ENCODE assay signal across 13 cellular contexts in genomic region chr4:139861471-139861870, GRCh38.
DNase-seq lines count a peak whose midpoint lies in the region; ATAC-seq and TF ChIP-seq lines count a peak whose summit lies in the region.
"Had no signal": no experiment of that assay in that cellular context is flagged by ENCODE, and none has a peak within 500 bp of the region (broad histone marks: within the 10 kb centered on the region; RNA-seq: fewer than 3 reads in every experiment).

No MANE protein-coding gene starts in this region.

- H3K4me1 ChIP-seq in upper lobe of right lung: peaks cover 7% of the 10 kb centered on the region
- H3K4me1 ChIP-seq in suprapubic skin: no peaks in the 10 kb centered on the region

- peaks cover 20 to 34% of the 10 kb centered on the region in 2 donors for H3K4me1 Mint-ChIP-seq in natural killer cell treated with Interleukin-12 subunit alpha and Interleukin-12 subunit beta and Interleukin-15 and Interleukin-18, amount 100 ng/mL, for 72 hours (ENCODE audit: low read depth in 2 of 2)
- H3K4me1 Mint-ChIP-seq in natural killer cell: peaks cover 16% of the 10 kb centered on the region in 2 donors
- H3K4me1 Mint-ChIP-seq in activated T-cell treated with anti-CD3 and anti-CD28 coated beads, Interleukin-2, amount 50 U/mL, for 24 hours (ENCODE audit: low read depth): peaks cover 36% of the 10 kb centered on the region

- H3K4me3 ChIP-seq in WERI-Rb-1 (ENCODE audit: low read depth, low read length) (no peak overlapping the region), upper lobe of right lung (no peak overlapping the region), suprapubic skin (no peak overlapping the region)

- H3K9me3 ChIP-seq in WERI-Rb-1 (ENCODE audit: severe bottlenecking): no peaks in the 10 kb centered on the region
- H3K9me3 ChIP-seq in upper lobe of right lung: no peaks in the 10 kb centered on the region
- no peaks in the 10 kb centered on the region for H3K9me3 ChIP-seq in suprapubic skin

- WGBS in suprapubic skin: 81% methylated on average over 4 of the region's 4 CpGs

- no peaks in the 10 kb centered on the region for H3K9me3 Mint-ChIP-seq in natural killer cell treated with Interleukin-12 subunit alpha and Interleukin-12 subunit beta and Interleukin-15 and Interleukin-18, amount 100 ng/mL, for 72 hours
- H3K9me3 Mint-ChIP-seq in natural killer cell: no peaks in the 10 kb centered on the region
- H3K9me3 Mint-ChIP-seq in activated T-cell treated with anti-CD3 and anti-CD28 coated beads, Interleukin-2, amount 50 U/mL, for 24 hours: no peaks in the 10 kb centered on the region
- H3K9me3 Mint-ChIP-seq: CD8-positive, alpha-beta T cell had no signal

- TF ChIP-seq CTCF in natural killer cell (IDR thresholded peaks at IDR 0.05) (no peak), WERI-Rb-1 (IDR thresholded peaks at IDR 0.05; ENCODE audit: low read depth, low read length) (peak; percentile 60), upper lobe of right lung (IDR thresholded peaks at IDR 0.05) (no peak), GM20000 (IDR thresholded peaks at IDR 0.05; ENCODE audit: extremely low read depth, missing control alignments) (no peak), suprapubic skin (IDR thresholded peaks at IDR 0.05) (no peak)

- no peaks in the 10 kb centered on the region for H3K36me3 ChIP-seq in WERI-Rb-1
- no peaks in the 10 kb centered on the region for H3K36me3 ChIP-seq in upper lobe of right lung
- no peaks in the 10 kb centered on the region for H3K36me3 ChIP-seq in suprapubic skin

- H3K4me3 Mint-ChIP-seq in natural killer cell treated with Interleukin-12 subunit alpha and Interleukin-12 subunit beta and Interleukin-15 and Interleukin-18, amount 100 ng/mL, for 72 hours: peak overlapping the region; percentile 1
- H3K4me3 Mint-ChIP-seq in natural killer cell: no peak overlapping the region
- no peak overlapping the region for H3K4me3 Mint-ChIP-seq in activated T-cell treated with anti-CD3 and anti-CD28 coated beads, Interleukin-2, amount 50 U/mL, for 24 hours
- H3K4me3 Mint-ChIP-seq: CD8-positive, alpha-beta T cell had no signal

- no peak overlapping the region for H3K27ac ChIP-seq in WERI-Rb-1
- H3K27ac ChIP-seq in upper lobe of right lung: no peak overlapping the region
- no peak overlapping the region for H3K27ac ChIP-seq in suprapubic skin

- no peaks in the 10 kb centered on the region for H3K27me3 ChIP-seq in WERI-Rb-1 (ENCODE audit: insufficient read depth, low read depth, severe bottlenecking)
- no peaks in the 10 kb centered on the region for H3K27me3 ChIP-seq in upper lobe of right lung
- no peaks in the 10 kb centered on the region for H3K27me3 ChIP-seq in suprapubic skin

- TF ChIP-seq POLR2A in suprapubic skin (IDR thresholded peaks at IDR 0.05): no peak

- no peak for TF ChIP-seq EP300 in suprapubic skin (IDR thresholded peaks at IDR 0.05)

- ATAC-seq in natural killer cell treated with Interleukin-12 subunit alpha and Interleukin-12 subunit beta and Interleukin-15 and Interleukin-18, amount 100 ng/mL, for 72 hours: no peak
- ATAC-seq in natural killer cell (no peak), left lobe of liver (peak; percentile 91), upper lobe of right lung (peak; percentile 37)
- ATAC-seq: CD8-positive, alpha-beta T cell had no signal

- peaks cover 0 to 11% of the 10 kb centered on the region in 2 donors for H3K27me3 Mint-ChIP-seq in natural killer cell treated with Interleukin-12 subunit alpha and Interleukin-12 subunit beta and Interleukin-15 and Interleukin-18, amount 100 ng/mL, for 72 hours
- H3K27me3 Mint-ChIP-seq in natural killer cell (ENCODE audit: low read depth in 2 of 2): peaks cover 0 to 2% of the 10 kb centered on the region in 2 donors
- H3K27me3 Mint-ChIP-seq in activated T-cell treated with anti-CD3 and anti-CD28 coated beads, Interleukin-2, amount 50 U/mL, for 24 hours: peaks cover 13% of the 10 kb centered on the region

- intact Hi-C loops in natural killer cell (cut with micrococcal nuclease) (no loop called here), upper lobe of right lung (cut with DNase I) (no loop called here)

- DNase-seq in natural killer cell treated with Interleukin-12 subunit alpha and Interleukin-12 subunit beta and Interleukin-15 and Interleukin-18, amount 100 ng/mL, for 72 hours (ENCODE audit: low spot score): no peak
- no peak for DNase-seq in natural killer cell
- DNase-seq in WERI-Rb-1: peak; percentile 70
- peak; percentile 65 for DNase-seq in left lobe of liver (ENCODE audit: low spot score)
- no peak for DNase-seq in upper lobe of right lung
- DNase-seq in activated T-cell treated with anti-CD3 and anti-CD28 coated beads, Interleukin-2, amount 50 U/mL, for 24 hours: no peak
- DNase-seq in GM20000 (ENCODE audit: low spot score): no peak
- DNase-seq in suprapubic skin (ENCODE audit: low spot score in 2 of 2): no peak
- DNase-seq: CD8-positive, alpha-beta T cell; DMS153; EL; NCI-H146; NCI-H748 treated with DMSO at 0.1 percent for 48 hours had no signal

- no peaks in the 10 kb centered on the region for H3K36me3 Mint-ChIP-seq in natural killer cell treated with Interleukin-12 subunit alpha and Interleukin-12 subunit beta and Interleukin-15 and Interleukin-18, amount 100 ng/mL, for 72 hours
- H3K36me3 Mint-ChIP-seq in natural killer cell: no peaks in the 10 kb centered on the region
- H3K36me3 Mint-ChIP-seq in activated T-cell treated with anti-CD3 and anti-CD28 coated beads, Interleukin-2, amount 50 U/mL, for 24 hours (ENCODE audit: low read depth): no peaks in the 10 kb centered on the region
- H3K36me3 Mint-ChIP-seq: CD8-positive, alpha-beta T cell had no signal

- no peak overlapping the region for H3K27ac Mint-ChIP-seq in natural killer cell treated with Interleukin-12 subunit alpha and Interleukin-12 subunit beta and Interleukin-15 and Interleukin-18, amount 100 ng/mL, for 72 hours
- H3K27ac Mint-ChIP-seq in natural killer cell: no peak overlapping the region
- no peak overlapping the region for H3K27ac Mint-ChIP-seq in activated T-cell treated with anti-CD3 and anti-CD28 coated beads, Interleukin-2, amount 50 U/mL, for 24 hours
- H3K27ac Mint-ChIP-seq: CD8-positive, alpha-beta T cell had no signal

Comparison
In these comparisons a context has a peak if more than half of its experiments do, and no peak if none do; other contexts are left out.
1. ATAC-seq: peak in left lobe of liver (single experiment) and upper lobe of right lung (single experiment); none in natural killer cell treated with Interleukin-12 subunit alpha and Interleukin-12 subunit beta and Interleukin-15 and Interleukin-18, amount 100 ng/mL, for 72 hours (0 of 2) and natural killer cell (0 of 3).
2. DNase-seq: peak in WERI-Rb-1 (single experiment) and left lobe of liver (single experiment); none in natural killer cell treated with Interleukin-12 subunit alpha and Interleukin-12 subunit beta and Interleukin-15 and Interleukin-18, amount 100 ng/mL, for 72 hours (single experiment), natural killer cell (single experiment), upper lobe of right lung (single experiment), activated T-cell treated with anti-CD3 and anti-CD28 coated beads, Interleukin-2, amount 50 U/mL, for 24 hours (single experiment), GM20000 (single experiment) and suprapubic skin (0 of 2).